17 cellular contexts compared by ENCODE assay signal in genomic region chr17:50271173-50271750, GRCh38. TPM values are rescaled to one million over a fixed set of nuclear protein-coding genes. Genes with fewer than 3 reads are reported as not detected.
DNase-seq lines count a peak whose midpoint lies in the region; ATAC-seq and TF ChIP-seq lines count a peak whose summit lies in the region.
"Had no signal": no experiment of that assay in that cellular context is flagged by ENCODE, and none has a peak within 500 bp of the region (broad histone marks: within the 10 kb centered on the region; RNA-seq: fewer than 3 reads in every experiment).

No MANE protein-coding gene starts in this region.

- H3K27ac Mint-ChIP-seq in HFFc6 (peak overlapping the region; percentile 95), T-helper 17 cell (no peak overlapping the region)
- H3K27ac Mint-ChIP-seq: activated naive CD4-positive, alpha-beta T cell treated with anti-CD3 and anti-CD28 coated beads, Interleukin-2, amount 50 U/mL, for 72 hours had no signal

- H3K27me3 ChIP-seq in fibroblast of lung (ENCODE audit: control insufficient read depth, insufficient read depth, low read length) (no peaks in the 10 kb centered on the region), left lung (peaks cover 0 to 32% of the 10 kb centered on the region in 2 donors)

- peaks cover 32% of the 10 kb centered on the region for H3K4me1 ChIP-seq in fibroblast of lung (ENCODE audit: control insufficient read depth, extremely low read depth, insufficient read depth, low read length)
- H3K4me1 ChIP-seq in left lung: peaks cover 23 to 53% of the 10 kb centered on the region in 2 donors

- H3K4me1 Mint-ChIP-seq in HFFc6 (ENCODE audit: low read depth) (peaks cover 66% of the 10 kb centered on the region), T-helper 17 cell (peaks cover 5% of the 10 kb centered on the region)

- no peak overlapping the region for H2AFZ ChIP-seq in fibroblast of lung (ENCODE audit: low read length)

- ATAC-seq in left lung (no peak), T-helper 17 cell (no peak), HG02970 (IDR thresholded peaks at IDR 0.05; ENCODE audit: low FRiP score, unreplicated experiment) (no peak)
- ATAC-seq: activated naive CD4-positive, alpha-beta T cell treated with anti-CD3 and anti-CD28 coated beads, Interleukin-2, amount 50 U/mL, for 72 hours had no signal

- H3K27ac ChIP-seq in fibroblast of lung (ENCODE audit: insufficient read depth, low read length) (no peak overlapping the region), left lung (peak overlapping the region in 1 of 2 donors; percentile 84)

- H3K9me3 ChIP-seq in fibroblast of lung (ENCODE audit: control insufficient read depth, insufficient read depth, low read depth, low read length): no peaks in the 10 kb centered on the region
- no peaks in the 10 kb centered on the region for H3K9me3 ChIP-seq in left lung
- H3K9me3 ChIP-seq in T-helper 17 cell (ENCODE audit: control insufficient read depth, low read length, poor library complexity, severe bottlenecking): no peaks in the 10 kb centered on the region
- H3K9me3 ChIP-seq: lower lobe of right lung had no signal

- peak overlapping the region; percentile 32 for H3K4me2 ChIP-seq in fibroblast of lung (ENCODE audit: extremely low read depth, insufficient read depth, low read length)

- intact Hi-C loops in posterior vena cava (cut with DNase I): no loop called here
- intact Hi-C loops in left lung (cut with DNase I): no loop called here

- H3K27me3 Mint-ChIP-seq in HFFc6 (ENCODE audit: insufficient read depth) (no peaks in the 10 kb centered on the region; the same call in 1 of the 2 replicates), T-helper 17 cell (peaks cover 25% of the 10 kb centered on the region)

- no peak for TF ChIP-seq CTCF in HFFc6 (IDR thresholded peaks at IDR 0.05)
- no peak for TF ChIP-seq CTCF in fibroblast of lung (conservative IDR thresholded peaks at IDR 0.05 in 1 of 2, IDR thresholded peaks at IDR 0.05 in 1 of 2; ENCODE audit: low read depth in 1 of 2, low read length in 2 of 2)
- no peak for TF ChIP-seq CTCF in left lung (IDR thresholded peaks at IDR 0.05)

- H3K4me3 Mint-ChIP-seq in HFFc6 (peak overlapping the region; percentile 62), T-helper 17 cell (no peak overlapping the region)
- H3K4me3 Mint-ChIP-seq: CD14-positive monocyte had no signal

- no peaks in the 10 kb centered on the region for H4K20me1 ChIP-seq in fibroblast of lung (ENCODE audit: control insufficient read depth, extremely low read depth, insufficient read depth, low read length)

- DNase-seq in AG08396 (ENCODE audit: low spot score) (peak; percentile 5), HFFc6 (no peak), fibroblast of lung (ENCODE audit: low read depth in 2 of 2) (peak in 1 of 2 donors; percentile 30), posterior vena cava (ENCODE audit: low spot score) (peak; percentile 14), left lung (no peak), T-helper 17 cell (no peak), HuH-7 (ENCODE audit: low spot score) (no peak)
- DNase-seq: DND-41, Karpas-422, NCI-H1436, NCI-H446 treated with DMSO at 0.1 percent for 48 hours had no signal

- H3K79me2 ChIP-seq in fibroblast of lung (ENCODE audit: control insufficient read depth, insufficient read depth, low read length): peaks cover 2% of the 10 kb centered on the region

- H3K4me3 ChIP-seq in fibroblast of lung (replicated peaks in 1 of 4; ENCODE audit: control extremely low read depth in 1 of 4, insufficient read depth in 1 of 4, low read depth in 3 of 4, low read length in 4 of 4) (peak overlapping the region in 1 of 4 experiments; percentile 44), left lung (no peak overlapping the region)
- H3K4me3 ChIP-seq: lower lobe of right lung had no signal

- no peaks in the 10 kb centered on the region for H3K36me3 ChIP-seq in fibroblast of lung (ENCODE audit: control insufficient read depth, insufficient read depth, low read length)
- H3K36me3 ChIP-seq in left lung: no peaks in the 10 kb centered on the region
- H3K36me3 ChIP-seq: lower lobe of right lung had no signal

- H3K36me3 Mint-ChIP-seq in HFFc6 (ENCODE audit: low read depth) (no peaks in the 10 kb centered on the region), T-helper 17 cell (ENCODE audit: low read depth) (peaks cover 5% of the 10 kb centered on the region)
- H3K36me3 Mint-ChIP-seq: activated naive CD4-positive, alpha-beta T cell treated with anti-CD3 and anti-CD28 coated beads, Interleukin-2, amount 50 U/mL, for 72 hours; CD14-positive monocyte had no signal

- H3K9ac ChIP-seq in fibroblast of lung (ENCODE audit: insufficient read depth, low read length): no peak overlapping the region

- H3K9me3 Mint-ChIP-seq in HFFc6: no peaks in the 10 kb centered on the region
- H3K9me3 Mint-ChIP-seq: activated naive CD4-positive, alpha-beta T cell treated with anti-CD3 and anti-CD28 coated beads, Interleukin-2, amount 50 U/mL, for 72 hours had no signal

RNA-seq across cellular contexts. Expression of gene TMEM92, which starts 3.0 kb away (rescaled TPM):
- total RNA-seq in HFFc6 (2021; fragmentation: NEBNext Ultra II Directional; extraction: Animal tissue kit (Norgen Biotek cat#: 25700)): under 1 TPM in 3 of 6 experiments, not detected in 3; 0.17 to 0.24 (median 0.18) TPM
- under 0.01 TPM in 1 of 2 replicates, not detected in the other for total RNA-seq in fibroblast of lung
- polyA plus RNA-seq in fibroblast of lung: 0.05 TPM in 2 replicates
- polyA plus RNA-seq in fibroblast of lung (2012): 0.19 and 0.32 TPM in 2 replicates
- not detected in 2 replicates for polyA minus RNA-seq in fibroblast of lung (ENCODE audit: low replicate concordance)
- total RNA-seq in posterior vena cava: under 1 TPM; 0.33 to 0.60 TPM
- 10 to 100 TPM in 1 of 2 donors, 1 to 10 TPM in 1; 4.4 to 10.7 TPM for total RNA-seq in left lung
- not detected for total RNA-seq in T-helper 17 cell
- total RNA-seq: activated CD8-positive, alpha-beta memory T cell treated with anti-CD3 and anti-CD28 coated beads for 36 hours; cerebellum had no signal
- polyA plus RNA-seq: CD14-positive monocyte had no signal

Comparison
In these comparisons a context has a peak if more than half of its experiments do, and no peak if none do; other contexts are left out.
1. DNase-seq: peak in AG08396 (single experiment) and posterior vena cava (single experiment); none in HFFc6 (single experiment), left lung (0 of 2), T-helper 17 cell (0 of 3) and HuH-7 (single experiment).